ENCODE assay signal across 1 cellular context in genomic region chr3:122409392-122409791, GRCh38.
TF ChIP-seq lines count a peak whose summit lies in the region.

No MANE protein-coding gene starts in this region.

TF ChIP-seq in GM23338, 12 proteins besides CTCF, POLR2A, EP300 and RAD21 (continued from another document):
- TF ChIP-seq ZNF462 (CRISPR knock-in tag; IDR thresholded peaks at IDR 0.05) (no peak), STAT1 (IDR thresholded peaks at IDR 0.05; ENCODE audit: unreplicated experiment) (no peak), ETS1 (IDR thresholded peaks at IDR 0.05) (no peak), NANOG (IDR thresholded peaks at IDR 0.05; ENCODE audit: borderline replicate concordance) (no peak)
